In the genomic region with DNA sequence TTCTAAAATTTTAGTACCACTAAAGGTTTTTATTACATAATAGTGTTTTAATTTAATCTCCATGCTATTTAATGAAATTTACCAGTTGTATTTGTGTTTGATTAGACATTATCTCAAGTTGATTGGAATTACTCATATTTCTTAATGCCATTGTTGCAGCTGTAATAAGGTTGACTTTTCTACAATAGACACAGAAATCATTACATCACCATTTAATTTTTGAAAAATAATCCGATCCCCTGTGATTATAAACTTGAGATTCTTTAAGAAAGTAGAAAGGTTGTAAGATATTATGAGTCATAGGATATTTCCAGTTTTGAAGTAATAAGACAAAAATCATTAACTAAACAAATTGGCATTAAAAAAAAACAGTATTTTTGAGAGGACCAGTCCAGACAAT, we compare ENCODE assay signal across 21 cellular contexts.
"Had no signal": no experiment of that assay in that cellular context is flagged by ENCODE, and none has a peak within 500 bp of the region (broad histone marks: within the 10 kb centered on the region; RNA-seq: fewer than 3 reads in every experiment).

No MANE protein-coding gene starts in this region.

- H3K36me3 ChIP-seq: MG63 had no signal

- H3K4me3 Mint-ChIP-seq: IgD-negative memory B cell had no signal

- H3K4me3 ChIP-seq: MG63 had no signal

- FAIRE-seq: RCC 7860 had no signal

- DNase-seq: Karpas-422, KBM-7, MG63, NCI-H1092, NCI-H1105 treated with DMSO at 0.1 percent for 48 hours, NCI-H1417 treated with DMSO at 0.1 percent for 48 hours, NCI-H146, NCI-H187, NCI-H2029, NCI-H2081 treated with DMSO at 0.1 percent for 48 hours, NCI-H2171, NCI-H226, NCI-H446, NCI-H510A, NCI-H524 treated with DMSO at 0.1 percent for 48 hours, NCI-H69, NCI-H774, Right ventricle myocardium superior, RPMI8226 had no signal

- H3K9me3 ChIP-seq: MG63 had no signal

- H3K27me3 ChIP-seq: MG63 had no signal

- H3K27ac Mint-ChIP-seq: IgD-negative memory B cell had no signal

- H3K4me1 Mint-ChIP-seq: IgD-negative memory B cell had no signal

- H3K36me3 Mint-ChIP-seq: IgD-negative memory B cell had no signal

- H3K27me3 Mint-ChIP-seq: IgD-negative memory B cell had no signal
